Comparison of ENCODE assay signal across 8 cellular contexts in the genomic region with DNA sequence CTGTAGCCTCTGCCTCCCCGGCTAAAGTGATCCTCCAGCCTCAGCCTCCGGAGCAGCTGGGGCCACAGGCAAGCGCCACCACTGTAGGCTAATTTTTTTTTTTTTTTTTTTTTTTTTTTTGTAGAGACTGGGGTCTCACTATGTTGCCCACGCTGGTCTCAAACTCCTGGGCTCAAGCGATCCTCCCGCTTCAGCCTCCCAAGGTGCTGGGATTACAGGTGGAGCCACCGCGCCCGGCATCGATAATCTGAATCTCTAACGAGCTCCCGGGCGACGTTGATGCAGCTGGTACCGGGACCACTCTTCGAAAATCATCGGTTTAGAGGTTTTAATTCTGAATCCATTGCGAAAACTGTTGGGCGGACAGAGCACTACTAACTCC. TPM values are rescaled to one million over a fixed set of nuclear protein-coding genes. Genes with fewer than 3 reads are reported as not detected.
DNase-seq lines count a peak whose midpoint lies in the region; ATAC-seq, FAIRE-seq and TF ChIP-seq lines count a peak whose summit lies in the region.

No MANE protein-coding gene starts in this region.

- ATAC-seq in HG03045 (IDR thresholded peaks at IDR 0.05; ENCODE audit: unreplicated experiment) (peak; percentile 0), HG03457 (IDR thresholded peaks at IDR 0.05; ENCODE audit: unreplicated experiment) (no peak)

- intact Hi-C loops in Caco-2 (cut with micrococcal nuclease; ENCODE audit: unreplicated experiment): loop anchor here (1.0 to 5.0 kb wide), 3 partner anchors 13 to 326 kb away; partner anchors contain the start of genes ABI2, CARF and WDR12
- intact Hi-C loops in MCF 10A (cut with micrococcal nuclease): loop anchor here (5.0 kb wide), 3 partner anchors 89 to 406 kb away; partner anchors contain the start of genes ABI2, CARF and WDR12

- H3K27ac Mint-ChIP-seq in Caco-2 (ENCODE audit: unreplicated experiment) (peak overlapping the region; percentile 97), MCF 10A (ENCODE audit: low read depth, unreplicated experiment) (peak overlapping the region; percentile 96)

- POLR2A ChIA-PET in Caco-2 (lab: Charles Lee) (interaction anchor here (0.6 to 0.7 kb wide), 2 partner anchors 575 to 619 kb away, joined by 4 read pairs; no protein-coding TSS in a partner anchor), MCF 10A (lab: Yijun Ruan, JAX) (interaction anchor here (1.1 to 2.8 kb wide), 8 partner anchors 9 to 327 kb away, joined by 6 to 17 read pairs (median 10); partner anchors contain the start of genes ABI2, CARF and WDR12)

- CTCF ChIA-PET in Caco-2 (lab: Charles Lee) (interaction anchor here (0.5 to 1.3 kb wide), 4 partner anchors 13 to 586 kb away, joined by 3 to 8 read pairs (median 4); no protein-coding TSS in a partner anchor), MCF 10A (lab: Yijun Ruan, JAX) (interaction anchor here (0.6 to 5.6 kb wide), 7 partner anchors 10 to 653 kb away, joined by 3 to 26 read pairs (median 4); partner anchors contain the start of gene RAPH1)

- H3K27me3 Mint-ChIP-seq in Caco-2 (ENCODE audit: insufficient read depth, unreplicated experiment) (no peaks in the 10 kb centered on the region), MCF 10A (ENCODE audit: insufficient read depth, unreplicated experiment) (no peaks in the 10 kb centered on the region)

- H3K4me3 ChIP-seq in Caco-2 (ENCODE audit: low read depth, low read length) (peak overlapping the region; percentile 65), mononuclear cell (ENCODE audit: low read length) (peak overlapping the region; percentile 95)

- DNase-seq in Caco-2 (no peak), MCF 10A (ENCODE audit: unreplicated experiment) (no peak), T-helper 9 cell (no peak), H54 (ENCODE audit: insufficient read length, low spot score) (no peak), 8988T (no peak)

- no peaks in the 10 kb centered on the region for H3K36me3 ChIP-seq in Caco-2 (ENCODE audit: control insufficient read depth, insufficient read depth, low read length)

- peaks cover 11% of the 10 kb centered on the region; the same call in 1 of the 2 replicates for H3K4me1 ChIP-seq in Caco-2
- H3K4me1 ChIP-seq in mononuclear cell (ENCODE audit: insufficient read depth, low read length): peaks cover 29% of the 10 kb centered on the region

- no TSS peak for BruUV-seq in Caco-2 (replicated peaks; lab: Mats Ljungman, UMichigan)
- no TSS peak for BruUV-seq in MCF 10A (replicated peaks; lab: Mats Ljungman, UMichigan)

- H3K4me1 Mint-ChIP-seq in Caco-2 (ENCODE audit: low read depth, unreplicated experiment) (peaks cover 15% of the 10 kb centered on the region), MCF 10A (ENCODE audit: insufficient read depth, unreplicated experiment) (peaks cover 14% of the 10 kb centered on the region)

- no peak for TF ChIP-seq POLR2A in H54 (IDR thresholded peaks at IDR 0.05; ENCODE audit: low read depth, low read length)

- H3K9me3 Mint-ChIP-seq in Caco-2 (ENCODE audit: unreplicated experiment) (no peaks in the 10 kb centered on the region), MCF 10A (ENCODE audit: unreplicated experiment) (no peaks in the 10 kb centered on the region)

- H3K27me3 ChIP-seq in Caco-2 (replicated peaks; ENCODE audit: control insufficient read depth, insufficient read depth, low read length): no peaks in the 10 kb centered on the region
- no peaks in the 10 kb centered on the region for H3K27me3 ChIP-seq in mononuclear cell (ENCODE audit: insufficient read depth, low read length)

- H3K9me3 ChIP-seq in Caco-2: no peaks in the 10 kb centered on the region
- no peaks in the 10 kb centered on the region for H3K9me3 ChIP-seq in mononuclear cell (ENCODE audit: low read depth, low read length)

- FAIRE-seq in H54 (lab: Jason Lieb, UNC): no peak

- H3K36me3 Mint-ChIP-seq in Caco-2 (ENCODE audit: insufficient read depth, unreplicated experiment) (peaks cover 31% of the 10 kb centered on the region), MCF 10A (ENCODE audit: insufficient read depth, unreplicated experiment) (no peaks in the 10 kb centered on the region)

- no peak for TF ChIP-seq CTCF in Caco-2 (IDR thresholded peaks at IDR 0.05; ENCODE audit: insufficient read depth in 1 of 2, low read depth in 1 of 2, low read length in 1 of 2, severe bottlenecking in 1 of 2, unreplicated experiment in 1 of 2)
- no peak for TF ChIP-seq CTCF in MCF 10A (IDR thresholded peaks at IDR 0.05; ENCODE audit: unreplicated experiment)

- H3K4me3 Mint-ChIP-seq in Caco-2 (ENCODE audit: unreplicated experiment): peak overlapping the region; percentile 97
- peak overlapping the region; percentile 86 for H3K4me3 Mint-ChIP-seq in MCF 10A (ENCODE audit: unreplicated experiment)

RNA-seq across cellular contexts. Expression of gene CYP20A1, which starts 0.5 kb away (rescaled TPM):
- total RNA-seq in Caco-2 (2022): 32.1 and 39.3 TPM in 2 replicates
- 14.5 and 15.9 TPM in 2 replicates for total RNA-seq in MCF 10A (2022)
- 36.8 TPM for total RNA-seq in mononuclear cell
